Comparison of ENCODE assay signal across 9 cellular contexts in genomic region chr17:3639981-3640596, GRCh38. TPM values are rescaled to one million over a fixed set of nuclear protein-coding genes. Genes with fewer than 3 reads are reported as not detected.
DNase-seq lines count a peak whose midpoint lies in the region; ATAC-seq, FAIRE-seq and TF ChIP-seq lines count a peak whose summit lies in the region.
"Had no signal": no experiment of that assay in that cellular context is flagged by ENCODE, and none has a peak within 500 bp of the region (broad histone marks: within the 10 kb centered on the region; RNA-seq: fewer than 3 reads in every experiment).

No MANE protein-coding gene starts in this region.

- H4K20me1 ChIP-seq in HepG2 (ENCODE audit: insufficient read depth, low read length) = no peaks in the 10 kb centered on the region

- DNase-seq in GM19239 (ENCODE audit: insufficient read length, low spot score) (no peak), HepG2 (ENCODE audit: low spot score) (no peak), NCI-H1092 (lab: John Stamatoyannopoulos, UW) (no peak), anterior cingulate cortex (lab: John Stamatoyannopoulos, UW) (no peak), germinal center (ENCODE audit: low spot score) (no peak)
- peak; percentile 74 for DNase-seq in activated CD4-positive, alpha-beta memory T cell treated with anti-CD3 and anti-CD28 coated beads for 36 hours

- TF ChIP-seq CTCF in HepG2 (CRISPR knock-in tag; IDR thresholded peaks at IDR 0.05) = no peak

- H2AFZ ChIP-seq in ACC112 (ENCODE audit: low read length, unreplicated experiment) (no peak overlapping the region), HepG2 (ENCODE audit: low read length) (no peak overlapping the region)

- H3K4me1 ChIP-seq in ACC112 (ENCODE audit: control insufficient read depth, insufficient read depth, low read length, unreplicated experiment) (peaks cover 8% of the 10 kb centered on the region), HepG2 (ENCODE audit: insufficient read depth, low read length) (peaks cover 42% of the 10 kb centered on the region)

- FAIRE-seq in GM19239 (lab: Jason Lieb, UNC) = peak; percentile 59
- no peak for FAIRE-seq in HepG2 (lab: Jason Lieb, UNC)

- H3K27me3 ChIP-seq in ACC112 (ENCODE audit: insufficient read depth, low read length) = no peaks in the 10 kb centered on the region
- no peaks in the 10 kb centered on the region; a peak in 1 of 5 replicates for H3K27me3 ChIP-seq in HepG2 (ENCODE audit: control insufficient read depth in 1 of 2, insufficient read depth in 2 of 2, low read length in 2 of 2)

- H3K36me3 ChIP-seq in ACC112 (ENCODE audit: insufficient read depth, low read length) = no peaks in the 10 kb centered on the region
- 0 out of 5 replicates have a peak, but pooled peaks cover 2% of the 10 kb centered on the region in 2 experiments for H3K36me3 ChIP-seq in HepG2 (replicated peaks in 1 of 2; ENCODE audit: control insufficient read depth in 1 of 2, insufficient read depth in 2 of 2, low read length in 2 of 2)

- H3K27ac ChIP-seq in ACC112 (ENCODE audit: low read depth, low read length) = peak overlapping the region; percentile 62
- H3K27ac ChIP-seq in HepG2 (ENCODE audit: extremely low read length, insufficient read depth, low read length) = peak overlapping the region; percentile 33

- peak overlapping the region; percentile 88 for H3K27ac Mint-ChIP-seq in activated CD4-positive, alpha-beta memory T cell treated with anti-CD3 and anti-CD28 coated beads for 36 hours

- ATAC-seq in HepG2 = no peak
- no peak for ATAC-seq in HG03196 (IDR thresholded peaks at IDR 0.05; ENCODE audit: unreplicated experiment)

- H3K9ac ChIP-seq in HepG2 (ENCODE audit: insufficient read depth, low read depth, low read length) = no peak overlapping the region

- peaks cover 44% of the 10 kb centered on the region for H3K4me1 Mint-ChIP-seq in activated CD4-positive, alpha-beta memory T cell treated with anti-CD3 and anti-CD28 coated beads for 36 hours (ENCODE audit: low read depth)

- no TSS peak for BruUV-seq in HepG2 (replicated peaks; lab: Mats Ljungman, UMichigan)

- peaks cover 14% of the 10 kb centered on the region for H3K79me2 ChIP-seq in ACC112 (ENCODE audit: control insufficient read depth, insufficient read depth, low read length, unreplicated experiment)
- H3K79me2 ChIP-seq in HepG2 (ENCODE audit: insufficient read depth, low read length) = peaks cover 4% of the 10 kb centered on the region

- no peak for TF ChIP-seq POLR2A in HepG2 (IDR thresholded peaks at IDR 0.05; ENCODE audit: insufficient read depth in 1 of 2, low read depth in 2 of 2, low read length in 2 of 2)

- H3K36me3 Mint-ChIP-seq in activated CD4-positive, alpha-beta memory T cell treated with anti-CD3 and anti-CD28 coated beads for 36 hours = peaks cover 26% of the 10 kb centered on the region

- WGBS in HepG2 (ENCODE audit: low lambda C conversion rate) = 77% methylated on average over 7 of the region's 7 CpGs

- TF ChIP-seq RAD21 in HepG2 (CRISPR knock-in tag; IDR thresholded peaks at IDR 0.05) = no peak

- H3K9me3 ChIP-seq in HepG2 (ENCODE audit: low read length) = no peaks in the 10 kb centered on the region

- in situ Hi-C loops in HepG2 (cut with HindIII; ENCODE audit: extremely low pct_ligation_motif_present, low pct_unique_long_range_greater_than_20kb) = no loop called here

- peak overlapping the region; percentile 59 for H3K4me3 Mint-ChIP-seq in activated CD4-positive, alpha-beta memory T cell treated with anti-CD3 and anti-CD28 coated beads for 36 hours

- no peak for TF ChIP-seq EP300 in HepG2 (IDR thresholded peaks at IDR 0.05; ENCODE audit: low read depth in 2 of 2, low read length in 2 of 2)
- no peak for TF ChIP-seq EP300 in HepG2 (CRISPR knock-in tag; IDR thresholded peaks at IDR 0.05; ENCODE audit: borderline replicate concordance)

- intact Hi-C loops in activated CD4-positive, alpha-beta memory T cell treated with anti-CD3 and anti-CD28 coated beads for 36 hours (cut with micrococcal nuclease) = loop anchor here (1.0 to 5.0 kb wide), 3 partner anchors 29 to 83 kb away; partner anchors contain the start of genes EMC6, TAX1BP3 and TRPV3
- intact Hi-C loops in HepG2 (cut with micrococcal nuclease; ENCODE audit: unreplicated experiment) = no loop called here

- H3K4me3 ChIP-seq in ACC112 (ENCODE audit: low read depth, low read length) (no peak overlapping the region), HepG2 (replicated peaks in 1 of 3; ENCODE audit: insufficient read depth in 1 of 3, low read depth in 2 of 3, low read length in 3 of 3) (no peak overlapping the region)
- H3K4me3 ChIP-seq: smooth muscle cell had no signal

- POLR2A ChIA-PET in activated CD4-positive, alpha-beta memory T cell treated with anti-CD3 and anti-CD28 coated beads for 36 hours (lab: Charles Lee) = interaction anchor here (1.3 to 1.4 kb wide), 2 partner anchors 71 to 81 kb away, joined by 3 to 4 read pairs; no protein-coding TSS in a partner anchor
- POLR2A ChIA-PET in HepG2 (lab: Yijun Ruan, JAX) = no interaction called here

- CTCF ChIA-PET in activated CD4-positive, alpha-beta memory T cell treated with anti-CD3 and anti-CD28 coated beads for 36 hours (lab: Charles Lee) = interaction anchor here (0.6 to 1.3 kb wide), 2 partner anchors 39 to 626 kb away, joined by 3 read pairs; no protein-coding TSS in a partner anchor
- CTCF ChIA-PET in HepG2 (lab: Yijun Ruan, JAX; ENCODE audit: low intra/inter-chr PET ratio, low total read pairs) = no interaction called here

- no peak overlapping the region for H3K4me2 ChIP-seq in HepG2 (ENCODE audit: low read depth, low read length)
- H3K4me2 ChIP-seq: smooth muscle cell had no signal

- no peaks in the 10 kb centered on the region for H3K9me3 Mint-ChIP-seq in activated CD4-positive, alpha-beta memory T cell treated with anti-CD3 and anti-CD28 coated beads for 36 hours

- H3K27me3 Mint-ChIP-seq in activated CD4-positive, alpha-beta memory T cell treated with anti-CD3 and anti-CD28 coated beads for 36 hours = no peaks in the 10 kb centered on the region

RNA-seq across cellular contexts. Expression of gene CTNS, which starts 3.5 kb away (rescaled TPM):
- total RNA-seq in activated CD4-positive, alpha-beta memory T cell treated with anti-CD3 and anti-CD28 coated beads for 36 hours = 10 to 100 TPM; 17.7 to 19.8 TPM
- total RNA-seq in HepG2 (2016; rRNA removed; fragmentation: Illumina TruSeq; extraction: Trizol) = 6.5 and 13.7 TPM in 2 replicates
- total RNA-seq in HepG2 (2016; cell fraction: cytosol; rRNA removed; fragmentation: Illumina TruSeq; extraction: Trizol; ENCODE audit: low read depth) = 1.8 and 2.6 TPM in 2 replicates
- total RNA-seq in HepG2 (2016; cell fraction: insoluble cytoplasmic fraction; rRNA removed; fragmentation: Illumina TruSeq; extraction: Trizol) = 9.9 and 14.3 TPM in 2 replicates
- 6.1 and 6.2 TPM in 2 replicates for total RNA-seq in HepG2 (2016; cell fraction: membrane; rRNA removed; fragmentation: Illumina TruSeq; extraction: Trizol)
- total RNA-seq in HepG2 (2016; cell fraction: nucleus; rRNA removed; fragmentation: Illumina TruSeq; extraction: Trizol) = 11.2 and 14.3 TPM in 2 replicates
- 9.5 and 13.0 TPM in 2 replicates for polyA plus RNA-seq in HepG2 (2011; rRNA removed)
- 9.4 and 10.3 TPM in 2 replicates for polyA plus RNA-seq in HepG2 (2011; cell fraction: cytosol; rRNA removed)
- 20.7 and 23.6 TPM in 2 replicates for polyA plus RNA-seq in HepG2 (2011; cell fraction: nucleus; rRNA removed)
- polyA plus RNA-seq in HepG2 (2012) = 8.5 and 12.6 TPM in 2 replicates
- polyA plus RNA-seq in HepG2 (2016; cell fraction: cytosol; fragmentation: Illumina TruSeq; extraction: Trizol; ENCODE audit: low read depth) = 2.0 and 2.2 TPM in 2 replicates
- polyA plus RNA-seq in HepG2 (2016; cell fraction: insoluble cytoplasmic fraction; fragmentation: Illumina TruSeq; extraction: Trizol; ENCODE audit: low read depth) = 7.3 and 8.2 TPM in 2 replicates
- polyA plus RNA-seq in HepG2 (2016; cell fraction: membrane; fragmentation: Illumina TruSeq; extraction: Trizol; ENCODE audit: low read depth) = 4.5 and 5.9 TPM in 2 replicates
- polyA plus RNA-seq in HepG2 (2016; cell fraction: nucleus; fragmentation: Illumina TruSeq; extraction: Trizol; ENCODE audit: insufficient read depth, low read depth) = 20.2 and 21.3 TPM in 2 replicates
- 10.3 and 11.2 TPM in 2 replicates for polyA minus RNA-seq in HepG2 (2011; rRNA and poly(A)+ RNA removed; ENCODE audit: low replicate concordance)
- polyA minus RNA-seq in HepG2 (2011; cell fraction: cytosol; rRNA and poly(A)+ RNA removed) = 5.1 and 6.0 TPM in 2 replicates
- polyA minus RNA-seq in HepG2 (2011; cell fraction: nucleus; rRNA and poly(A)+ RNA removed) = 9.7 TPM in 2 replicates

RNA-seq across cellular contexts. Expression of gene SHPK, which starts 4.0 kb away (rescaled TPM):
- 10 to 100 TPM; 12.3 to 12.4 TPM for total RNA-seq in activated CD4-positive, alpha-beta memory T cell treated with anti-CD3 and anti-CD28 coated beads for 36 hours
- 25.2 and 30.9 TPM in 2 replicates for total RNA-seq in HepG2 (2016; rRNA removed; fragmentation: Illumina TruSeq; extraction: Trizol)
- total RNA-seq in HepG2 (2016; cell fraction: cytosol; rRNA removed; fragmentation: Illumina TruSeq; extraction: Trizol; ENCODE audit: low read depth) = 3.5 and 3.8 TPM in 2 replicates
- 25.0 and 28.4 TPM in 2 replicates for total RNA-seq in HepG2 (2016; cell fraction: insoluble cytoplasmic fraction; rRNA removed; fragmentation: Illumina TruSeq; extraction: Trizol)
- total RNA-seq in HepG2 (2016; cell fraction: membrane; rRNA removed; fragmentation: Illumina TruSeq; extraction: Trizol) = 7.6 and 8.2 TPM in 2 replicates
- 20.4 and 24.0 TPM in 2 replicates for total RNA-seq in HepG2 (2016; cell fraction: nucleus; rRNA removed; fragmentation: Illumina TruSeq; extraction: Trizol)
- polyA plus RNA-seq in HepG2 (2011; rRNA removed) = 16.2 and 20.4 TPM in 2 replicates
- 16.1 and 16.7 TPM in 2 replicates for polyA plus RNA-seq in HepG2 (2011; cell fraction: cytosol; rRNA removed)
- polyA plus RNA-seq in HepG2 (2011; cell fraction: nucleus; rRNA removed) = 27.2 and 28.1 TPM in 2 replicates
- polyA plus RNA-seq in HepG2 (2012) = 13.6 and 14.5 TPM in 2 replicates
- 1.1 and 1.2 TPM in 2 replicates for polyA plus RNA-seq in HepG2 (2016; cell fraction: cytosol; fragmentation: Illumina TruSeq; extraction: Trizol; ENCODE audit: low read depth)
- polyA plus RNA-seq in HepG2 (2016; cell fraction: insoluble cytoplasmic fraction; fragmentation: Illumina TruSeq; extraction: Trizol; ENCODE audit: low read depth) = 18.4 and 20.4 TPM in 2 replicates
- polyA plus RNA-seq in HepG2 (2016; cell fraction: membrane; fragmentation: Illumina TruSeq; extraction: Trizol; ENCODE audit: low read depth) = 2.5 and 3.0 TPM in 2 replicates
- polyA plus RNA-seq in HepG2 (2016; cell fraction: nucleus; fragmentation: Illumina TruSeq; extraction: Trizol; ENCODE audit: insufficient read depth, low read depth) = 24.9 and 27.7 TPM in 2 replicates
- 24.9 and 63.4 TPM in 2 replicates for polyA minus RNA-seq in HepG2 (2011; rRNA and poly(A)+ RNA removed; ENCODE audit: low replicate concordance)
- polyA minus RNA-seq in HepG2 (2011; cell fraction: cytosol; rRNA and poly(A)+ RNA removed) = 15.3 and 17.2 TPM in 2 replicates
- 33.7 and 38.2 TPM in 2 replicates for polyA minus RNA-seq in HepG2 (2011; cell fraction: nucleus; rRNA and poly(A)+ RNA removed)

RNA-seq across cellular contexts. Expression of gene TAX1BP3, which starts 28.3 kb away (rescaled TPM):
- total RNA-seq in activated CD4-positive, alpha-beta memory T cell treated with anti-CD3 and anti-CD28 coated beads for 36 hours = 10 to 100 TPM; 23.7 to 24.5 TPM
- total RNA-seq in HepG2 (2016; rRNA removed; fragmentation: Illumina TruSeq; extraction: Trizol) = 44.5 and 45.1 TPM in 2 replicates
- 20.2 and 21.9 TPM in 2 replicates for total RNA-seq in HepG2 (2016; cell fraction: cytosol; rRNA removed; fragmentation: Illumina TruSeq; extraction: Trizol; ENCODE audit: low read depth)
- total RNA-seq in HepG2 (2016; cell fraction: insoluble cytoplasmic fraction; rRNA removed; fragmentation: Illumina TruSeq; extraction: Trizol) = 43.7 and 44.8 TPM in 2 replicates
- total RNA-seq in HepG2 (2016; cell fraction: membrane; rRNA removed; fragmentation: Illumina TruSeq; extraction: Trizol) = 44.2 and 51.0 TPM in 2 replicates
- total RNA-seq in HepG2 (2016; cell fraction: nucleus; rRNA removed; fragmentation: Illumina TruSeq; extraction: Trizol) = 17.2 and 23.9 TPM in 2 replicates
- 16.7 and 20.4 TPM in 2 replicates for polyA plus RNA-seq in HepG2 (2011; rRNA removed)
- polyA plus RNA-seq in HepG2 (2011; cell fraction: cytosol; rRNA removed) = 27.1 and 29.0 TPM in 2 replicates
- polyA plus RNA-seq in HepG2 (2011; cell fraction: nucleus; rRNA removed) = 19.8 and 21.2 TPM in 2 replicates
- polyA plus RNA-seq in HepG2 (2012) = 14.6 and 15.5 TPM in 2 replicates
- polyA plus RNA-seq in HepG2 (2016; cell fraction: cytosol; fragmentation: Illumina TruSeq; extraction: Trizol; ENCODE audit: low read depth) = 23.2 and 28.8 TPM in 2 replicates
- polyA plus RNA-seq in HepG2 (2016; cell fraction: insoluble cytoplasmic fraction; fragmentation: Illumina TruSeq; extraction: Trizol; ENCODE audit: low read depth) = 43.3 and 55.1 TPM in 2 replicates
- 46.7 and 49.7 TPM in 2 replicates for polyA plus RNA-seq in HepG2 (2016; cell fraction: membrane; fragmentation: Illumina TruSeq; extraction: Trizol; ENCODE audit: low read depth)
- 31.7 and 35.3 TPM in 2 replicates for polyA plus RNA-seq in HepG2 (2016; cell fraction: nucleus; fragmentation: Illumina TruSeq; extraction: Trizol; ENCODE audit: insufficient read depth, low read depth)
- 23.4 and 40.0 TPM in 2 replicates for polyA minus RNA-seq in HepG2 (2011; rRNA and poly(A)+ RNA removed; ENCODE audit: low replicate concordance)
- 12.6 and 16.6 TPM in 2 replicates for polyA minus RNA-seq in HepG2 (2011; cell fraction: cytosol; rRNA and poly(A)+ RNA removed)
- polyA minus RNA-seq in HepG2 (2011; cell fraction: nucleus; rRNA and poly(A)+ RNA removed) = 11.7 and 13.6 TPM in 2 replicates

RNA-seq across cellular contexts. Expression of gene EMC6, which starts 28.5 kb away (rescaled TPM):
- 10 to 100 TPM; 49.3 to 55.4 TPM for total RNA-seq in activated CD4-positive, alpha-beta memory T cell treated with anti-CD3 and anti-CD28 coated beads for 36 hours
- 42.2 and 45.1 TPM in 2 replicates for total RNA-seq in HepG2 (2016; rRNA removed; fragmentation: Illumina TruSeq; extraction: Trizol)
- 60.5 and 83.6 TPM in 2 replicates for total RNA-seq in HepG2 (2016; cell fraction: cytosol; rRNA removed; fragmentation: Illumina TruSeq; extraction: Trizol; ENCODE audit: low read depth)
- total RNA-seq in HepG2 (2016; cell fraction: insoluble cytoplasmic fraction; rRNA removed; fragmentation: Illumina TruSeq; extraction: Trizol) = 42.9 and 47.7 TPM in 2 replicates
- 57.6 and 76.2 TPM in 2 replicates for total RNA-seq in HepG2 (2016; cell fraction: membrane; rRNA removed; fragmentation: Illumina TruSeq; extraction: Trizol)
- 22.4 and 23.6 TPM in 2 replicates for total RNA-seq in HepG2 (2016; cell fraction: nucleus; rRNA removed; fragmentation: Illumina TruSeq; extraction: Trizol)
- 47.7 and 53.7 TPM in 2 replicates for polyA plus RNA-seq in HepG2 (2011; rRNA removed)
- 50.2 and 99.7 TPM in 2 replicates for polyA plus RNA-seq in HepG2 (2011; cell fraction: cytosol; rRNA removed)
- polyA plus RNA-seq in HepG2 (2011; cell fraction: nucleus; rRNA removed) = 28.3 and 28.6 TPM in 2 replicates
- 37.0 and 41.4 TPM in 2 replicates for polyA plus RNA-seq in HepG2 (2012)
- polyA plus RNA-seq in HepG2 (2016; cell fraction: cytosol; fragmentation: Illumina TruSeq; extraction: Trizol; ENCODE audit: low read depth) = 126 and 179 TPM in 2 replicates
- 92.6 and 104 TPM in 2 replicates for polyA plus RNA-seq in HepG2 (2016; cell fraction: insoluble cytoplasmic fraction; fragmentation: Illumina TruSeq; extraction: Trizol; ENCODE audit: low read depth)
- 107 and 132 TPM in 2 replicates for polyA plus RNA-seq in HepG2 (2016; cell fraction: membrane; fragmentation: Illumina TruSeq; extraction: Trizol; ENCODE audit: low read depth)
- polyA plus RNA-seq in HepG2 (2016; cell fraction: nucleus; fragmentation: Illumina TruSeq; extraction: Trizol; ENCODE audit: insufficient read depth, low read depth) = 69.7 and 73.2 TPM in 2 replicates
- polyA minus RNA-seq in HepG2 (2011; rRNA and poly(A)+ RNA removed; ENCODE audit: low replicate concordance) = 22.5 and 22.6 TPM in 2 replicates
- 17.3 and 24.3 TPM in 2 replicates for polyA minus RNA-seq in HepG2 (2011; cell fraction: cytosol; rRNA and poly(A)+ RNA removed)
- polyA minus RNA-seq in HepG2 (2011; cell fraction: nucleus; rRNA and poly(A)+ RNA removed) = 8.5 and 13.6 TPM in 2 replicates

RNA-seq across cellular contexts. Expression of gene TRPV1, which starts 30.9 kb away (rescaled TPM):
- 1 to 10 TPM; 2.9 to 3.0 TPM for total RNA-seq in activated CD4-positive, alpha-beta memory T cell treated with anti-CD3 and anti-CD28 coated beads for 36 hours
- total RNA-seq in HepG2 (2016; rRNA removed; fragmentation: Illumina TruSeq; extraction: Trizol) = 2.2 and 5.3 TPM in 2 replicates
- total RNA-seq in HepG2 (2016; cell fraction: cytosol; rRNA removed; fragmentation: Illumina TruSeq; extraction: Trizol; ENCODE audit: low read depth) = 1.9 TPM in 2 replicates
- 1.9 and 5.0 TPM in 2 replicates for total RNA-seq in HepG2 (2016; cell fraction: insoluble cytoplasmic fraction; rRNA removed; fragmentation: Illumina TruSeq; extraction: Trizol)
- 2.0 and 2.1 TPM in 2 replicates for total RNA-seq in HepG2 (2016; cell fraction: membrane; rRNA removed; fragmentation: Illumina TruSeq; extraction: Trizol)
- 7.9 and 9.6 TPM in 2 replicates for total RNA-seq in HepG2 (2016; cell fraction: nucleus; rRNA removed; fragmentation: Illumina TruSeq; extraction: Trizol)
- polyA plus RNA-seq in HepG2 (2011; rRNA removed) = 8.0 and 9.5 TPM in 2 replicates
- polyA plus RNA-seq in HepG2 (2011; cell fraction: cytosol; rRNA removed) = 3.6 and 3.7 TPM in 2 replicates
- 29.7 and 33.7 TPM in 2 replicates for polyA plus RNA-seq in HepG2 (2011; cell fraction: nucleus; rRNA removed)
- 5.3 and 6.4 TPM in 2 replicates for polyA plus RNA-seq in HepG2 (2012)
- polyA plus RNA-seq in HepG2 (2016; cell fraction: cytosol; fragmentation: Illumina TruSeq; extraction: Trizol; ENCODE audit: low read depth) = 0.44 and 0.46 TPM in 2 replicates
- polyA plus RNA-seq in HepG2 (2016; cell fraction: insoluble cytoplasmic fraction; fragmentation: Illumina TruSeq; extraction: Trizol; ENCODE audit: low read depth) = 1.7 and 2.2 TPM in 2 replicates
- polyA plus RNA-seq in HepG2 (2016; cell fraction: membrane; fragmentation: Illumina TruSeq; extraction: Trizol; ENCODE audit: low read depth) = 0.60 and 0.85 TPM in 2 replicates
- polyA plus RNA-seq in HepG2 (2016; cell fraction: nucleus; fragmentation: Illumina TruSeq; extraction: Trizol; ENCODE audit: insufficient read depth, low read depth) = 29.4 and 35.3 TPM in 2 replicates
- polyA minus RNA-seq in HepG2 (2011; rRNA and poly(A)+ RNA removed; ENCODE audit: low replicate concordance) = 7.1 and 8.2 TPM in 2 replicates
- 1.3 and 4.2 TPM in 2 replicates for polyA minus RNA-seq in HepG2 (2011; cell fraction: cytosol; rRNA and poly(A)+ RNA removed)
- 10.7 and 14.4 TPM in 2 replicates for polyA minus RNA-seq in HepG2 (2011; cell fraction: nucleus; rRNA and poly(A)+ RNA removed)
